Comparison of ENCODE assay signal across 1 cellular context in genomic region chr1:198201956-198202784, GRCh38.
TF ChIP-seq lines count a peak whose summit lies in the region.

No MANE protein-coding gene starts in this region.

TF ChIP-seq in HepG2, 621 proteins besides CTCF, POLR2A, EP300 and RAD21 (continued from another document):
- TF ChIP-seq REST (IDR thresholded peaks at IDR 0.05; ENCODE audit: borderline replicate concordance in 1 of 2, low read depth in 1 of 2, low read length in 2 of 2) (no peak), ZNF672 (CRISPR knock-in tag; IDR thresholded peaks at IDR 0.05) (no peak)
